In genomic region chr6:25312034-25312620, GRCh38 we compare ENCODE assay signal across 11 cellular contexts. TPM values are rescaled to one million over a fixed set of nuclear protein-coding genes. Genes with fewer than 3 reads are reported as not detected.
A peak's percentile ranks its signal among the peaks of the same experiment; 100 is the strongest.
DNase-seq lines count a peak whose midpoint lies in the region; ATAC-seq and TF ChIP-seq lines count a peak whose summit lies in the region.
"Had no signal": no experiment of that assay in that cellular context is flagged by ENCODE, and none has a peak within 500 bp of the region (broad histone marks: within the 10 kb centered on the region; RNA-seq: fewer than 3 reads in every experiment).

No MANE protein-coding gene starts in this region.

- peaks cover 92% of the 10 kb centered on the region for H3K79me2 ChIP-seq in GM23338 (replicated peaks; ENCODE audit: insufficient read depth)

- H3K9me2 ChIP-seq in GM23338 (ENCODE audit: insufficient read depth), result no peaks in the 10 kb centered on the region

- in situ Hi-C loops in SK-MEL-5 (cut with HindIII; ENCODE audit: low pct_unique_long_range_greater_than_20kb, low sequenced_read_pairs), result no loop called here

- DNase-seq in GM23338 (ENCODE audit: low spot score), result no peak
- peak; percentile 34 for DNase-seq in SK-MEL-5 (ENCODE audit: low read depth, low spot score)
- peak in 1 of 2 donors; percentile 33 for DNase-seq in foreskin keratinocyte
- peak; percentile 76 for DNase-seq in stromal cell of bone marrow (ENCODE audit: low read depth)
- DNase-seq in NCI-H510A (lab: John Stamatoyannopoulos, UW), result no peak
- DNase-seq in 8988T, result no peak
- DNase-seq in stimulated activated CD4-positive, alpha-beta T cell treated with anti-CD3 and anti-CD28 coated beads, Interleukin-12 subunit alpha, Interleukin-12 subunit beta, amount 100 ng/mL, for 4 hours, result no peak
- DNase-seq: erythroblast; naive thymus-derived CD4-positive, alpha-beta T cell had no signal

- H3F3A ChIP-seq in GM23338 (replicated peaks; ENCODE audit: low read depth), result no peaks in the 10 kb centered on the region

- no peak overlapping the region for H2AFZ ChIP-seq in GM23338

- no peak for ATAC-seq in GM23338
- ATAC-seq in foreskin keratinocyte, result no peak
- ATAC-seq in HG03039 (IDR thresholded peaks at IDR 0.05; ENCODE audit: unreplicated experiment), result no peak
- ATAC-seq: K562; naive thymus-derived CD4-positive, alpha-beta T cell had no signal

- no peaks in the 10 kb centered on the region for H3K27me3 ChIP-seq in GM23338 (ENCODE audit: insufficient read depth)
- H3K27me3 ChIP-seq in foreskin keratinocyte, result no peaks in the 10 kb centered on the region

- no peaks in the 10 kb centered on the region for H3K9me3 Mint-ChIP-seq in GM23338
- H3K9me3 Mint-ChIP-seq: naive thymus-derived CD4-positive, alpha-beta T cell had no signal

- no peaks in the 10 kb centered on the region for H3K36me3 Mint-ChIP-seq in GM23338 (ENCODE audit: low read depth)

- no peaks in the 10 kb centered on the region for H3K36me3 ChIP-seq in GM23338 (ENCODE audit: insufficient read depth)

- no peak for TF ChIP-seq CTCF in GM23338 (conservative IDR thresholded peaks at IDR 0.05; ENCODE audit: low read depth in 2 of 2)
- no peak for TF ChIP-seq CTCF in foreskin keratinocyte (conservative IDR thresholded peaks at IDR 0.05)

- H3K4me1 ChIP-seq in GM23338 (ENCODE audit: insufficient read depth) (peaks cover 54% of the 10 kb centered on the region), foreskin keratinocyte (peaks cover 18% of the 10 kb centered on the region)

- H3K27ac ChIP-seq in GM23338 (ENCODE audit: low read depth), result peak overlapping the region; percentile 27; the same call in 1 of the 2 replicates
- H3K27ac ChIP-seq in foreskin keratinocyte, result peak overlapping the region; percentile 17

- peaks cover 59% of the 10 kb centered on the region for H3K4me1 Mint-ChIP-seq in GM23338

- peak overlapping the region; percentile 11 for H3K4me2 ChIP-seq in GM23338

- no peak overlapping the region for H3K4me3 Mint-ChIP-seq in GM23338

- no peak overlapping the region for H3K4me3 ChIP-seq in GM23338
- H3K4me3 ChIP-seq: K562 had no signal

- H3K27me3 Mint-ChIP-seq in GM23338 (ENCODE audit: insufficient read depth, low read depth, poor library complexity), result no peaks in the 10 kb centered on the region

- peaks cover 24% of the 10 kb centered on the region for H4K20me1 ChIP-seq in GM23338 (replicated peaks; ENCODE audit: insufficient read depth)

- H3K27ac Mint-ChIP-seq in GM23338, result peak overlapping the region; percentile 29; the same call in 1 of the 2 replicates

TF ChIP-seq in GM23338, 12 proteins besides CTCF, POLR2A, EP300 and RAD21 (continues in another document):
- TF ChIP-seq ZNF462 (CRISPR knock-in tag; IDR thresholded peaks at IDR 0.05) (no peak), POLR2AphosphoS5 (IDR thresholded peaks at IDR 0.05; ENCODE audit: low read depth) (no peak), EZH2 (IDR thresholded peaks at IDR 0.05; ENCODE audit: low read depth, unreplicated experiment) (no peak), REST (IDR thresholded peaks at IDR 0.05; ENCODE audit: unreplicated experiment) (no peak), ETS1 (IDR thresholded peaks at IDR 0.05) (no peak)

RNA-seq across cellular contexts. Expression of gene CARMIL1, which starts 33.0 kb away (rescaled TPM):
- total RNA-seq in GM23338 (2014; rRNA removed; shearing (Covaris generic)), result 38.2 and 43.2 TPM in 2 replicates
- polyA plus RNA-seq in GM23338 (2016; fragmentation: Nextera tagmentation; extraction: Ambion mirVana) (64.2 and 66.9 TPM in 2 replicates), foreskin keratinocyte (12.7 and 13.5 TPM in 2 replicates)
- total RNA-seq in SK-MEL-5 (2014; rRNA removed; shearing (Covaris generic)), result 45.1 and 45.5 TPM in 2 replicates
- polyA plus RNA-seq in SK-MEL-5 (2015; cell fraction: cytosol; rRNA removed), result 24.8 and 35.9 TPM in 2 replicates
- 16.7 and 17.1 TPM in 2 replicates for polyA plus RNA-seq in SK-MEL-5 (2015; cell fraction: nucleus; rRNA removed)
- total RNA-seq in foreskin keratinocyte, result 24.8 and 25.2 TPM in 2 replicates

Comparison
In these comparisons a context has a peak if more than half of its experiments do, and no peak if none do; other contexts are left out.
1. DNase-seq: peak in SK-MEL-5 (single experiment) and stromal cell of bone marrow (single experiment); none in GM23338 (single experiment), NCI-H510A (single experiment), 8988T (single experiment) and stimulated activated CD4-positive, alpha-beta T cell treated with anti-CD3 and anti-CD28 coated beads, Interleukin-12 subunit alpha, Interleukin-12 subunit beta, amount 100 ng/mL, for 4 hours (single experiment).